Comparison of ENCODE assay signal across 1 cellular context in genomic region chr19:47112166-47112663, GRCh38.
A peak's percentile ranks its signal among the peaks of the same experiment; 100 is the strongest.
TF ChIP-seq lines count a peak whose summit lies in the region.

No MANE protein-coding gene starts in this region.

TF ChIP-seq in HepG2, 621 proteins besides CTCF, POLR2A, EP300 and RAD21 (continued from another document):
- TF ChIP-seq, protein P1, sequence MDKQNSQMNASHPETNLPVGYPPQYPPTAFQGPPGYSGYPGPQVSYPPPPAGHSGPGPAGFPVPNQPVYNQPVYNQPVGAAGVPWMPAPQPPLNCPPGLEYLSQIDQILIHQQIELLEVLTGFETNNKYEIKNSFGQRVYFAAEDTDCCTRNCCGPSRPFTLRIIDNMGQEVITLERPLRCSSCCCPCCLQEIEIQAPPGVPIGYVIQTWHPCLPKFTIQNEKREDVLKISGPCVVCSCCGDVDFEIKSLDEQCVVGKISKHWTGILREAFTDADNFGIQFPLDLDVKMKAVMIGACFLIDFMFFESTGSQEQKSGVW (CRISPR knock-in tag; IDR thresholded peaks at IDR 0.05; ENCODE audit: borderline replicate concordance), result no peak
- TF ChIP-seq SNAPC5 (CRISPR knock-in tag; IDR thresholded peaks at IDR 0.05; ENCODE audit: borderline replicate concordance) (no peak), ZMYM3 (CRISPR knock-in tag; IDR thresholded peaks at IDR 0.05) (no peak), BRF2 (CRISPR knock-in tag; IDR thresholded peaks at IDR 0.05) (0 out of 2 replicates have a peak, but pooled peaks have one; percentile 36), MLX (CRISPR knock-in tag; IDR thresholded peaks at IDR 0.05) (no peak)
